ENCODE assay signal across 1 cellular context in the genomic region with DNA sequence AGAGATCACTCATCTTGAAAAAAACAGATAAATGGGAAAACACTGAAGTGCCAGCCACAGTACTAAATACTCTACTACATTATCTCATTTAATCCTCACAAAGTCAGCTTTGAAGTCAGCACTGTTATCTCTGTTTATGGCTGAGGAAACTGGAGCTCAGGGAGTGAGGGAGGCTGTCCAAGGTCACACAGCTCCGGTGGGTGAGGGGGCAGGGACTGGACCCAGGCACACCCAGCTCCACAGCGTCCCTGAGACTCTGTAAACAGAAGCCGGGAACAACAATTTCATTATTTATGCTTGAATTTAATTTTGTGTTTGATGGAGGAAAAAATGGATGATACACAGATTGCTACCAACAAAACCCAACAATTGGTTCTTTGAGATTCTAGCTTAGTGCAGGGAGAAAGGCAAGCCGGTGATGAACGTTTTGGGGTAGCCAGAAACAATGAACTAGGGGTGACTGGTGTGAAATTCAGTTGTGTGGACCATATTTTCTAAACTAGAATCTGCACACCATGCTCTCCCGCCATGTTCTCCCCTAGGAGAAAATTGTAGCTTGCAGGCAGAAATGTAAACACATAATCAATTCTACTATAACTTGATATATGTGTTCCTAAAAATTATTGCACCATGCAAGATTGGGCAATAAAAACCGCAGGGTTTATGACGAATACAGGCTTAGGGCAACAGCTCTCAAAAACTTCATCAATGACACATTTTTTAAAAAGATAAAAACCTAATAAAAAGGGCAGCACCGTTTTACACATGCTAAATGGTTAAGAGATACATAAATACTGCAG.
TF ChIP-seq lines count a peak whose summit lies in the region.

A gene with protein sequence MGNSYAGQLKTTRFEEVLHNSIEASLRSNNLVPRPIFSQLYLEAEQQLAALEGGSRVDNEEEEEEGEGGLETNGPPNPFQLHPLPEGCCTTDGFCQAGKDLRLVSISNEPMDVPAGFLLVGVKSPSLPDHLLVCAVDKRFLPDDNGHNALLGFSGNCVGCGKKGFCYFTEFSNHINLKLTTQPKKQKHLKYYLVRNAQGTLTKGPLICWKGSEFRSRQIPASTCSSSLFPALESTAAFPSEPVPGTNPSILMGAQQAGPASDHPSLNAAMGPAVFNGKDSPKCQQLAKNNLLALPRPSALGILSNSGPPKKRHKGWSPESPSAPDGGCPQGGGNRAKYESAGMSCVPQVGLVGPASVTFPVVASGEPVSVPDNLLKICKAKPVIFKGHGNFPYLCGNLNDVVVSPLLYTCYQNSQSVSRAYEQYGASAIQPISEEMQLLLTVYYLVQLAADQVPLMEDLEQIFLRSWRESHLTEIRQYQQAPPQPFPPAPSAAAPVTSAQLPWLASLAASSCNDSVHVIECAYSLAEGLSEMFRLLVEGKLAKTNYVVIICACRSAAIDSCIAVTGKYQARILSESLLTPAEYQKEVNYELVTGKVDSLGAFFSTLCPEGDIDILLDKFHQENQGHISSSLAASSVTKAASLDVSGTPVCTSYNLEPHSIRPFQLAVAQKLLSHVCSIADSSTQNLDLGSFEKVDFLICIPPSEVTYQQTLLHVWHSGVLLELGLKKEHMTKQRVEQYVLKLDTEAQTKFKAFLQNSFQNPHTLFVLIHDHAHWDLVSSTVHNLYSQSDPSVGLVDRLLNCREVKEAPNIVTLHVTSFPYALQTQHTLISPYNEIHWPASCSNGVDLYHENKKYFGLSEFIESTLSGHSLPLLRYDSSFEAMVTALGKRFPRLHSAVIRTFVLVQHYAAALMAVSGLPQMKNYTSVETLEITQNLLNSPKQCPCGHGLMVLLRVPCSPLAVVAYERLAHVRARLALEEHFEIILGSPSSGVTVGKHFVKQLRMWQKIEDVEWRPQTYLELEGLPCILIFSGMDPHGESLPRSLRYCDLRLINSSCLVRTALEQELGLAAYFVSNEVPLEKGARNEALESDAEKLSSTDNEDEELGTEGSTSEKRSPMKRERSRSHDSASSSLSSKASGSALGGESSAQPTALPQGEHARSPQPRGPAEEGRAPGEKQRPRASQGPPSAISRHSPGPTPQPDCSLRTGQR (N-terminal part only) (plus strand): TSS at position 768 of the 800 bp plus-strand sequence. CDS start 22,570 bp downstream, outside the sequence.

TF ChIP-seq in HepG2, 621 proteins besides CTCF, POLR2A, EP300 and RAD21 (continued from another document and continues in another):
- TF ChIP-seq, protein P1, sequence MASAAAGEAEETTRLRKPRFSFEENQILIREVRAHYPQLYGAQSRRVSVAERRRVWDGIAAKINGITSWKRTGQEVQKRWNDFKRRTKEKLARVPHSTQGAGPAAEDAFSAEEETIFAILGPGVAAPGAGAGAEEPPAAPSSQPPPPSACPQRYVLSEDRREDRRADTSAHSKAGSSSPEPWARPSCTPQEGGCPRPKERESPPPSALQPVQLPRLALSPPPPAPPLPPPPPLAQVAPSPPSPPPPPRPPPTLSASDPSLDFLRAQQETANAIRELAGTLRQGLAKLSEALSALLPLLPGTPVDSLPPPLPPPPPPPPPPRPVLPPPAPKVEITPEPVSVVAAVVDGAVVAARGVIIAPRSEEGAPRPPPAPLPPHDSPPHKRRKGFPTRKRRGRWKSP (CRISPR knock-in tag; IDR thresholded peaks at IDR 0.05), result no peak
- TF ChIP-seq SIX1 (CRISPR knock-in tag; IDR thresholded peaks at IDR 0.05; ENCODE audit: borderline replicate concordance) (peak; percentile 83; the same call in 1 of the 2 replicates), ZFP41 (CRISPR knock-in tag; IDR thresholded peaks at IDR 0.05; ENCODE audit: borderline replicate concordance) (no peak), ZKSCAN1 (IDR thresholded peaks at IDR 0.05; ENCODE audit: low read length) (no peak), ZFX (CRISPR knock-in tag; IDR thresholded peaks at IDR 0.05; ENCODE audit: low read depth) (no peak), ZNF205 (CRISPR knock-in tag; IDR thresholded peaks at IDR 0.05) (no peak), NBN (conservative IDR thresholded peaks at IDR 0.05) (no peak), ZNF616 (CRISPR knock-in tag; IDR thresholded peaks at IDR 0.05; ENCODE audit: low read depth) (no peak), ZMYM4 (CRISPR knock-in tag; IDR thresholded peaks at IDR 0.05) (peak; percentile 87), ZNF225 (CRISPR knock-in tag; IDR thresholded peaks at IDR 0.05) (no peak), TCF7 (IDR thresholded peaks at IDR 0.05; ENCODE audit: low read depth) (peak; percentile 89), ZNF776 (CRISPR knock-in tag; IDR thresholded peaks at IDR 0.05) (no peak), PRMT3 (CRISPR knock-in tag; IDR thresholded peaks at IDR 0.05; ENCODE audit: borderline replicate concordance, low read depth) (no peak), SMAD1 (CRISPR knock-in tag; IDR thresholded peaks at IDR 0.05; ENCODE audit: borderline replicate concordance, low read depth) (no peak), POLR2G (IDR thresholded peaks at IDR 0.05; ENCODE audit: low read depth, low read length) (no peak), ZNF547 (CRISPR knock-in tag; IDR thresholded peaks at IDR 0.05) (0 out of 2 replicates have a peak, but pooled peaks have one; percentile 55), EHMT2 (IDR thresholded peaks at IDR 0.05; ENCODE audit: borderline replicate concordance, low read depth, low read length) (no peak; the same call in 1 of the 2 replicates), EZH2 (conservative IDR thresholded peaks at IDR 0.05; ENCODE audit: low read depth, low read length) (no peak), HNRNPK (IDR thresholded peaks at IDR 0.05; ENCODE audit: low read depth, low read length, poor library complexity, severe bottlenecking) (no peak), ZNF326 (CRISPR knock-in tag; IDR thresholded peaks at IDR 0.05; ENCODE audit: borderline replicate concordance) (no peak), ZNF674 (CRISPR knock-in tag; IDR thresholded peaks at IDR 0.05; ENCODE audit: low read depth) (no peak)
- TF ChIP-seq, protein P2, sequence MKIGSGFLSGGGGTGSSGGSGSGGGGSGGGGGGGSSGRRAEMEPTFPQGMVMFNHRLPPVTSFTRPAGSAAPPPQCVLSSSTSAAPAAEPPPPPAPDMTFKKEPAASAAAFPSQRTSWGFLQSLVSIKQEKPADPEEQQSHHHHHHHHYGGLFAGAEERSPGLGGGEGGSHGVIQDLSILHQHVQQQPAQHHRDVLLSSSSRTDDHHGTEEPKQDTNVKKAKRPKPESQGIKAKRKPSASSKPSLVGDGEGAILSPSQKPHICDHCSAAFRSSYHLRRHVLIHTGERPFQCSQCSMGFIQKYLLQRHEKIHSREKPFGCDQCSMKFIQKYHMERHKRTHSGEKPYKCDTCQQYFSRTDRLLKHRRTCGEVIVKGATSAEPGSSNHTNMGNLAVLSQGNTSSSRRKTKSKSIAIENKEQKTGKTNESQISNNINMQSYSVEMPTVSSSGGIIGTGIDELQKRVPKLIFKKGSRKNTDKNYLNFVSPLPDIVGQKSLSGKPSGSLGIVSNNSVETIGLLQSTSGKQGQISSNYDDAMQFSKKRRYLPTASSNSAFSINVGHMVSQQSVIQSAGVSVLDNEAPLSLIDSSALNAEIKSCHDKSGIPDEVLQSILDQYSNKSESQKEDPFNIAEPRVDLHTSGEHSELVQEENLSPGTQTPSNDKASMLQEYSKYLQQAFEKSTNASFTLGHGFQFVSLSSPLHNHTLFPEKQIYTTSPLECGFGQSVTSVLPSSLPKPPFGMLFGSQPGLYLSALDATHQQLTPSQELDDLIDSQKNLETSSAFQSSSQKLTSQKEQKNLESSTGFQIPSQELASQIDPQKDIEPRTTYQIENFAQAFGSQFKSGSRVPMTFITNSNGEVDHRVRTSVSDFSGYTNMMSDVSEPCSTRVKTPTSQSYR (CRISPR knock-in tag; IDR thresholded peaks at IDR 0.05; ENCODE audit: borderline replicate concordance), result peak; percentile 95
- TF ChIP-seq, protein P3, sequence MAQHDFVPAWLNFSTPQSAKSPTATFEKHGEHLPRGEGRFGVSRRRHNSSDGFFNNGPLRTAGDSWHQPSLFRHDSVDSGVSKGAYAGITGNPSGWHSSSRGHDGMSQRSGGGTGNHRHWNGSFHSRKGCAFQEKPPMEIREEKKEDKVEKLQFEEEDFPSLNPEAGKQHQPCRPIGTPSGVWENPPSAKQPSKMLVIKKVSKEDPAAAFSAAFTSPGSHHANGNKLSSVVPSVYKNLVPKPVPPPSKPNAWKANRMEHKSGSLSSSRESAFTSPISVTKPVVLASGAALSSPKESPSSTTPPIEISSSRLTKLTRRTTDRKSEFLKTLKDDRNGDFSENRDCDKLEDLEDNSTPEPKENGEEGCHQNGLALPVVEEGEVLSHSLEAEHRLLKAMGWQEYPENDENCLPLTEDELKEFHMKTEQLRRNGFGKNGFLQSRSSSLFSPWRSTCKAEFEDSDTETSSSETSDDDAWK (CRISPR knock-in tag; IDR thresholded peaks at IDR 0.05), result no peak
- TF ChIP-seq, protein P4, sequence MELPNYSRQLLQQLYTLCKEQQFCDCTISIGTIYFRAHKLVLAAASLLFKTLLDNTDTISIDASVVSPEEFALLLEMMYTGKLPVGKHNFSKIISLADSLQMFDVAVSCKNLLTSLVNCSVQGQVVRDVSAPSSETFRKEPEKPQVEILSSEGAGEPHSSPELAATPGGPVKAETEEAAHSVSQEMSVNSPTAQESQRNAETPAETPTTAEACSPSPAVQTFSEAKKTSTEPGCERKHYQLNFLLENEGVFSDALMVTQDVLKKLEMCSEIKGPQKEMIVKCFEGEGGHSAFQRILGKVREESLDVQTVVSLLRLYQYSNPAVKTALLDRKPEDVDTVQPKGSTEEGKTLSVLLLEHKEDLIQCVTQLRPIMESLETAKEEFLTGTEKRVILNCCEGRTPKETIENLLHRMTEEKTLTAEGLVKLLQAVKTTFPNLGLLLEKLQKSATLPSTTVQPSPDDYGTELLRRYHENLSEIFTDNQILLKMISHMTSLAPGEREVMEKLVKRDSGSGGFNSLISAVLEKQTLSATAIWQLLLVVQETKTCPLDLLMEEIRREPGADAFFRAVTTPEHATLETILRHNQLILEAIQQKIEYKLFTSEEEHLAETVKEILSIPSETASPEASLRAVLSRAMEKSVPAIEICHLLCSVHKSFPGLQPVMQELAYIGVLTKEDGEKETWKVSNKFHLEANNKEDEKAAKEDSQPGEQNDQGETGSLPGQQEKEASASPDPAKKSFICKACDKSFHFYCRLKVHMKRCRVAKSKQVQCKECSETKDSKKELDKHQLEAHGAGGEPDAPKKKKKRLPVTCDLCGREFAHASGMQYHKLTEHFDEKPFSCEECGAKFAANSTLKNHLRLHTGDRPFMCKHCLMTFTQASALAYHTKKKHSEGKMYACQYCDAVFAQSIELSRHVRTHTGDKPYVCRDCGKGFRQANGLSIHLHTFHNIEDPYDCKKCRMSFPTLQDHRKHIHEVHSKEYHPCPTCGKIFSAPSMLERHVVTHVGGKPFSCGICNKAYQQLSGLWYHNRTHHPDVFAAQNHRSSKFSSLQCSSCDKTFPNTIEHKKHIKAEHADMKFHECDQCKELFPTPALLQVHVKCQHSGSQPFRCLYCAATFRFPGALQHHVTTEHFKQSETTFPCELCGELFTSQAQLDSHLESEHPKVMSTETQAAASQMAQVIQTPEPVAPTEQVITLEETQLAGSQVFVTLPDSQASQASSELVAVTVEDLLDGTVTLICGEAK (IDR thresholded peaks at IDR 0.05), result no peak
- TF ChIP-seq, protein P4 (CRISPR knock-in tag; IDR thresholded peaks at IDR 0.05), result no peak
- TF ChIP-seq, protein P5, sequence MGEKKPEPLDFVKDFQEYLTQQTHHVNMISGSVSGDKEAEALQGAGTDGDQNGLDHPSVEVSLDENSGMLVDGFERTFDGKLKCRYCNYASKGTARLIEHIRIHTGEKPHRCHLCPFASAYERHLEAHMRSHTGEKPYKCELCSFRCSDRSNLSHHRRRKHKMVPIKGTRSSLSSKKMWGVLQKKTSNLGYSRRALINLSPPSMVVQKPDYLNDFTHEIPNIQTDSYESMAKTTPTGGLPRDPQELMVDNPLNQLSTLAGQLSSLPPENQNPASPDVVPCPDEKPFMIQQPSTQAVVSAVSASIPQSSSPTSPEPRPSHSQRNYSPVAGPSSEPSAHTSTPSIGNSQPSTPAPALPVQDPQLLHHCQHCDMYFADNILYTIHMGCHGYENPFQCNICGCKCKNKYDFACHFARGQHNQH (CRISPR knock-in tag; IDR thresholded peaks at IDR 0.05), result peak; percentile 91
- TF ChIP-seq, protein P6, sequence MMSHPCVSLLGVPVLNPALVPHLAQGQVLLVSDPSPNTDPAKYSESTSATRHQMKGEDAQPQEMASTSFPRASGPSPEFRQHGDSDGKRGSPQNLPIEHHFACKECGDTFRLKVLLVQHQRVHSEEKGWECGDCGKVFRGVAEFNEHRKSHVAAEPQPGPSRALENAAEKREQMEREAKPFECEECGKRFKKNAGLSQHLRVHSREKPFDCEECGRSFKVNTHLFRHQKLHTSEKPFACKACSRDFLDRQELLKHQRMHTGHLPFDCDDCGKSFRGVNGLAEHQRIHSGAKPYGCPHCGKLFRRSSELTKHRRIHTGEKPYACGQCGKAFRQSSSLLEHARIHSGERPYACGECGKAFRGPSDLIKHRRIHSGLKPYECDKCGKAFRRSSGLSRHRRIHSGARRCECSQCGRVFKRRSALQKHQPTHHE (CRISPR knock-in tag; IDR thresholded peaks at IDR 0.05; ENCODE audit: borderline replicate concordance), result no peak
- TF ChIP-seq, protein P7, sequence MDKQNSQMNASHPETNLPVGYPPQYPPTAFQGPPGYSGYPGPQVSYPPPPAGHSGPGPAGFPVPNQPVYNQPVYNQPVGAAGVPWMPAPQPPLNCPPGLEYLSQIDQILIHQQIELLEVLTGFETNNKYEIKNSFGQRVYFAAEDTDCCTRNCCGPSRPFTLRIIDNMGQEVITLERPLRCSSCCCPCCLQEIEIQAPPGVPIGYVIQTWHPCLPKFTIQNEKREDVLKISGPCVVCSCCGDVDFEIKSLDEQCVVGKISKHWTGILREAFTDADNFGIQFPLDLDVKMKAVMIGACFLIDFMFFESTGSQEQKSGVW (CRISPR knock-in tag; IDR thresholded peaks at IDR 0.05; ENCODE audit: borderline replicate concordance), result no peak
